Comparison of ENCODE assay signal across 1 cellular context in genomic region chr1:226407497-226408284, GRCh38.
A peak's percentile ranks its signal among the peaks of the same experiment; 100 is the strongest.
TF ChIP-seq lines count a peak whose summit lies in the region.

PARP1 (minus strand) TSS chr1:226408093; CDS start chr1:226407929, 164 bp downstream.

TF ChIP-seq in K562, 482 proteins besides CTCF, POLR2A, EP300 and RAD21 (continued from another document and continues in another):
- TF ChIP-seq, protein P1, sequence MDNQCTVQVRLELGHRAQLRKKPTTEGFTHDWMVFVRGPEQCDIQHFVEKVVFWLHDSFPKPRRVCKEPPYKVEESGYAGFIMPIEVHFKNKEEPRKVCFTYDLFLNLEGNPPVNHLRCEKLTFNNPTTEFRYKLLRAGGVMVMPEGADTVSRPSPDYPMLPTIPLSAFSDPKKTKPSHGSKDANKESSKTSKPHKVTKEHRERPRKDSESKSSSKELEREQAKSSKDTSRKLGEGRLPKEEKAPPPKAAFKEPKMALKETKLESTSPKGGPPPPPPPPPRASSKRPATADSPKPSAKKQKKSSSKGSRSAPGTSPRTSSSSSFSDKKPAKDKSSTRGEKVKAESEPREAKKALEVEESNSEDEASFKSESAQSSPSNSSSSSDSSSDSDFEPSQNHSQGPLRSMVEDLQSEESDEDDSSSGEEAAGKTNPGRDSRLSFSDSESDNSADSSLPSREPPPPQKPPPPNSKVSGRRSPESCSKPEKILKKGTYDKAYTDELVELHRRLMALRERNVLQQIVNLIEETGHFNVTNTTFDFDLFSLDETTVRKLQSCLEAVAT (IDR thresholded peaks at IDR 0.05): peak in 1 of 2 experiments; percentile 99; a peak in 2 of 4 replicates
- TF ChIP-seq MAFG (tag; conservative IDR thresholded peaks at IDR 0.05) (peak; percentile 96), MEF2D (tag; conservative IDR thresholded peaks at IDR 0.05; ENCODE audit: low read depth) (no peak), CCNT2 (IDR thresholded peaks at IDR 0.05; ENCODE audit: borderline replicate concordance, extremely low read depth, insufficient read length, low read depth, low read length) (peak; percentile 98), ZNF644 (tag; IDR thresholded peaks at IDR 0.05; ENCODE audit: low read depth) (no peak), FOS (IDR thresholded peaks at IDR 0.05; ENCODE audit: extremely low read depth, insufficient read length) (no peak), ZBTB34 (CRISPR knock-in tag; IDR thresholded peaks at IDR 0.05) (no peak), ZSCAN32 (CRISPR knock-in tag; IDR thresholded peaks at IDR 0.05) (no peak), JUNB (CRISPR knock-in tag; conservative IDR thresholded peaks at IDR 0.05) (no peak), SPI1 (IDR thresholded peaks at IDR 0.05; ENCODE audit: borderline replicate concordance, low read depth, low read length) (peak; percentile 38; the same call in 1 of the 2 replicates), CEBPB (tag; IDR thresholded peaks at IDR 0.05) (no peak), MIER1 (IDR thresholded peaks at IDR 0.05; ENCODE audit: low read depth) (no peak), NCOA2 (IDR thresholded peaks at IDR 0.05; ENCODE audit: partially characterized antibody in 2 of 2) (no peak), IFI16 (CRISPR knock-in tag; IDR thresholded peaks at IDR 0.05) (no peak), ZKSCAN8 (CRISPR knock-in tag; IDR thresholded peaks at IDR 0.05) (no peak), CGGBP1 (CRISPR knock-in tag; IDR thresholded peaks at IDR 0.05) (peak; percentile 83), PHB2 (IDR thresholded peaks at IDR 0.05; ENCODE audit: low read depth) (no peak), AFF4 (CRISPR knock-in tag; IDR thresholded peaks at IDR 0.05) (no peak), CBX8 (IDR thresholded peaks at IDR 0.05; ENCODE audit: borderline replicate concordance, extremely low read depth, low read depth, low read length, poor library complexity, severe bottlenecking) (no peak), RAD51 (IDR thresholded peaks at IDR 0.05; ENCODE audit: borderline replicate concordance, low read depth) (peak; percentile 3; the same call in 1 of the 2 replicates)
- TF ChIP-seq, protein P2, sequence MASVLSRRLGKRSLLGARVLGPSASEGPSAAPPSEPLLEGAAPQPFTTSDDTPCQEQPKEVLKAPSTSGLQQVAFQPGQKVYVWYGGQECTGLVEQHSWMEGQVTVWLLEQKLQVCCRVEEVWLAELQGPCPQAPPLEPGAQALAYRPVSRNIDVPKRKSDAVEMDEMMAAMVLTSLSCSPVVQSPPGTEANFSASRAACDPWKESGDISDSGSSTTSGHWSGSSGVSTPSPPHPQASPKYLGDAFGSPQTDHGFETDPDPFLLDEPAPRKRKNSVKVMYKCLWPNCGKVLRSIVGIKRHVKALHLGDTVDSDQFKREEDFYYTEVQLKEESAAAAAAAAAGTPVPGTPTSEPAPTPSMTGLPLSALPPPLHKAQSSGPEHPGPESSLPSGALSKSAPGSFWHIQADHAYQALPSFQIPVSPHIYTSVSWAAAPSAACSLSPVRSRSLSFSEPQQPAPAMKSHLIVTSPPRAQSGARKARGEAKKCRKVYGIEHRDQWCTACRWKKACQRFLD (CRISPR knock-in tag; IDR thresholded peaks at IDR 0.05): peak; percentile 83
- TF ChIP-seq, protein P3, sequence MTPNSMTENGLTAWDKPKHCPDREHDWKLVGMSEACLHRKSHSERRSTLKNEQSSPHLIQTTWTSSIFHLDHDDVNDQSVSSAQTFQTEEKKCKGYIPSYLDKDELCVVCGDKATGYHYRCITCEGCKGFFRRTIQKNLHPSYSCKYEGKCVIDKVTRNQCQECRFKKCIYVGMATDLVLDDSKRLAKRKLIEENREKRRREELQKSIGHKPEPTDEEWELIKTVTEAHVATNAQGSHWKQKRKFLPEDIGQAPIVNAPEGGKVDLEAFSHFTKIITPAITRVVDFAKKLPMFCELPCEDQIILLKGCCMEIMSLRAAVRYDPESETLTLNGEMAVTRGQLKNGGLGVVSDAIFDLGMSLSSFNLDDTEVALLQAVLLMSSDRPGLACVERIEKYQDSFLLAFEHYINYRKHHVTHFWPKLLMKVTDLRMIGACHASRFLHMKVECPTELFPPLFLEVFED (CRISPR knock-in tag; conservative IDR thresholded peaks at IDR 0.05): no peak
- TF ChIP-seq, protein P4, sequence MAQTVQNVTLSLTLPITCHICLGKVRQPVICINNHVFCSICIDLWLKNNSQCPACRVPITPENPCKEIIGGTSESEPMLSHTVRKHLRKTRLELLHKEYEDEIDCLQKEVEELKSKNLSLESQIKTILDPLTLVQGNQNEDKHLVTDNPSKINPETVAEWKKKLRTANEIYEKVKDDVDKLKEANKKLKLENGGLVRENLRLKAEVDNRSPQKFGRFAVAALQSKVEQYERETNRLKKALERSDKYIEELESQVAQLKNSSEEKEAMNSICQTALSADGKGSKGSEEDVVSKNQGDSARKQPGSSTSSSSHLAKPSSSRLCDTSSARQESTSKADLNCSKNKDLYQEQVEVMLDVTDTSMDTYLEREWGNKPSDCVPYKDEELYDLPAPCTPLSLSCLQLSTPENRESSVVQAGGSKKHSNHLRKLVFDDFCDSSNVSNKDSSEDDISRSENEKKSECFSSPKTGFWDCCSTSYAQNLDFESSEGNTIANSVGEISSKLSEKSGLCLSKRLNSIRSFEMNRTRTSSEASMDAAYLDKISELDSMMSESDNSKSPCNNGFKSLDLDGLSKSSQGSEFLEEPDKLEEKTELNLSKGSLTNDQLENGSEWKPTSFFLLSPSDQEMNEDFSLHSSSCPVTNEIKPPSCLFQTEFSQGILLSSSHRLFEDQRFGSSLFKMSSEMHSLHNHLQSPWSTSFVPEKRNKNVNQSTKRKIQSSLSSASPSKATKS (CRISPR knock-in tag; IDR thresholded peaks at IDR 0.05): no peak
- TF ChIP-seq, protein P5, sequence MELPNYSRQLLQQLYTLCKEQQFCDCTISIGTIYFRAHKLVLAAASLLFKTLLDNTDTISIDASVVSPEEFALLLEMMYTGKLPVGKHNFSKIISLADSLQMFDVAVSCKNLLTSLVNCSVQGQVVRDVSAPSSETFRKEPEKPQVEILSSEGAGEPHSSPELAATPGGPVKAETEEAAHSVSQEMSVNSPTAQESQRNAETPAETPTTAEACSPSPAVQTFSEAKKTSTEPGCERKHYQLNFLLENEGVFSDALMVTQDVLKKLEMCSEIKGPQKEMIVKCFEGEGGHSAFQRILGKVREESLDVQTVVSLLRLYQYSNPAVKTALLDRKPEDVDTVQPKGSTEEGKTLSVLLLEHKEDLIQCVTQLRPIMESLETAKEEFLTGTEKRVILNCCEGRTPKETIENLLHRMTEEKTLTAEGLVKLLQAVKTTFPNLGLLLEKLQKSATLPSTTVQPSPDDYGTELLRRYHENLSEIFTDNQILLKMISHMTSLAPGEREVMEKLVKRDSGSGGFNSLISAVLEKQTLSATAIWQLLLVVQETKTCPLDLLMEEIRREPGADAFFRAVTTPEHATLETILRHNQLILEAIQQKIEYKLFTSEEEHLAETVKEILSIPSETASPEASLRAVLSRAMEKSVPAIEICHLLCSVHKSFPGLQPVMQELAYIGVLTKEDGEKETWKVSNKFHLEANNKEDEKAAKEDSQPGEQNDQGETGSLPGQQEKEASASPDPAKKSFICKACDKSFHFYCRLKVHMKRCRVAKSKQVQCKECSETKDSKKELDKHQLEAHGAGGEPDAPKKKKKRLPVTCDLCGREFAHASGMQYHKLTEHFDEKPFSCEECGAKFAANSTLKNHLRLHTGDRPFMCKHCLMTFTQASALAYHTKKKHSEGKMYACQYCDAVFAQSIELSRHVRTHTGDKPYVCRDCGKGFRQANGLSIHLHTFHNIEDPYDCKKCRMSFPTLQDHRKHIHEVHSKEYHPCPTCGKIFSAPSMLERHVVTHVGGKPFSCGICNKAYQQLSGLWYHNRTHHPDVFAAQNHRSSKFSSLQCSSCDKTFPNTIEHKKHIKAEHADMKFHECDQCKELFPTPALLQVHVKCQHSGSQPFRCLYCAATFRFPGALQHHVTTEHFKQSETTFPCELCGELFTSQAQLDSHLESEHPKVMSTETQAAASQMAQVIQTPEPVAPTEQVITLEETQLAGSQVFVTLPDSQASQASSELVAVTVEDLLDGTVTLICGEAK (IDR thresholded peaks at IDR 0.05): no peak
- TF ChIP-seq, protein P5 (CRISPR knock-in tag; IDR thresholded peaks at IDR 0.05): peak; percentile 36; the same call in 1 of the 2 replicates
- TF ChIP-seq, protein P6, sequence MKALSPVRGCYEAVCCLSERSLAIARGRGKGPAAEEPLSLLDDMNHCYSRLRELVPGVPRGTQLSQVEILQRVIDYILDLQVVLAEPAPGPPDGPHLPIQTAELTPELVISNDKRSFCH (CRISPR knock-in tag; IDR thresholded peaks at IDR 0.05): no peak
- TF ChIP-seq, protein P6 (tag; IDR thresholded peaks at IDR 0.05): peak; percentile 91; the same call in 1 of the 2 replicates
- TF ChIP-seq, protein P7, sequence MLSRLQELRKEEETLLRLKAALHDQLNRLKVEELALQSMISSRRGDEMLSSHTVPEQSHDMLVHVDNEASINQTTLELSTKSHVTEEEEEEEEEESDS (CRISPR knock-in tag; IDR thresholded peaks at IDR 0.05): no peak
